Comparison of ENCODE assay signal across 1 cellular context in genomic region chr17:48588074-48588415, GRCh38.
TF ChIP-seq lines count a peak whose summit lies in the region.

No MANE protein-coding gene starts in this region.

TF ChIP-seq in HCT116, 20 proteins besides CTCF, POLR2A, EP300 and RAD21:
- no peak for TF ChIP-seq EGR1 (IDR thresholded peaks at IDR 0.05; ENCODE audit: low read depth)
- no peak for TF ChIP-seq SRF (IDR thresholded peaks at IDR 0.05; ENCODE audit: low read depth)
- TF ChIP-seq SP1 (IDR thresholded peaks at IDR 0.05; ENCODE audit: low read depth), result no peak
- TF ChIP-seq ZNF274 (IDR thresholded peaks at IDR 0.05; ENCODE audit: low read depth, low read length), result no peak
- TF ChIP-seq CEBPB (IDR thresholded peaks at IDR 0.05; ENCODE audit: low read depth), result no peak
- no peak for TF ChIP-seq POLR2AphosphoS5 (IDR thresholded peaks at IDR 0.05; ENCODE audit: low read depth, low read length)
- no peak for TF ChIP-seq REST (IDR thresholded peaks at IDR 0.05; ENCODE audit: low read depth)
- no peak for TF ChIP-seq YY1 (IDR thresholded peaks at IDR 0.05; ENCODE audit: extremely low read depth, insufficient replicate concordance, low read depth, low read length)
- no peak for TF ChIP-seq ZFX (IDR thresholded peaks at IDR 0.05)
- TF ChIP-seq ZBTB33 (IDR thresholded peaks at IDR 0.05; ENCODE audit: extremely low read depth, insufficient replicate concordance, low read length), result no peak
- TF ChIP-seq EZH2phosphoT487 (IDR thresholded peaks at IDR 0.05; ENCODE audit: borderline replicate concordance), result no peak
- TF ChIP-seq ELF1 (IDR thresholded peaks at IDR 0.05; ENCODE audit: borderline replicate concordance, low read depth), result no peak
- TF ChIP-seq MAX (IDR thresholded peaks at IDR 0.05), result no peak
- no peak for TF ChIP-seq EZH2 (IDR thresholded peaks at IDR 0.05)
- TF ChIP-seq FOSL1 (IDR thresholded peaks at IDR 0.05; ENCODE audit: low read depth), result no peak
- TF ChIP-seq TCF7L2 (IDR thresholded peaks at IDR 0.05; ENCODE audit: borderline replicate concordance, extremely low read depth, insufficient read depth, insufficient read length), result no peak
- TF ChIP-seq ATF3 (IDR thresholded peaks at IDR 0.05), result no peak
